In the genomic region with DNA sequence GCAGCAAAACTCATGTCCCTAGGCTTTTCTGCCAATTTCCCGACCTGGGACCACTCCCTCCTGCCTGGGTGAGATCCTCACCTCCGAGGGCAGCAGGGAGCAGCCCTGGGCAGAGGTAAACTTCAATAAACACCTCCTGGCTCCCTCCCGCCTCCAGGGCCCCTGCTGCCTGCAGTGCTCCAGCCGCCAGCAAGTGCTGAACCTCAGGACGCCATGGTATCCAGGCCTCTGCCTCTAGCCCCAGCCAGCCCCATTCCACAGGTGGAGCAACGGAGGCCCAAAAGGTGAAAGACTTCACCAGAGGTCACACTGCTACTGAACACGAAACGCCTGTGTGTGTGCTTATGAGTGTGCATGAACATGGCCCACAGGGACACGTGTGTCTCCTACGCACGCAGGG, we compare ENCODE assay signal across 9 cellular contexts. TPM values are rescaled to one million over a fixed set of nuclear protein-coding genes. Genes with fewer than 3 reads are reported as not detected.
"Had no signal": no experiment of that assay in that cellular context is flagged by ENCODE, and none has a peak within 500 bp of the region (broad histone marks: within the 10 kb centered on the region; RNA-seq: fewer than 3 reads in every experiment).

No MANE protein-coding gene starts in this region.

- H3K9me3 Mint-ChIP-seq: H9, HFFc6, IgD-negative memory B cell had no signal

- FAIRE-seq: H54, HTR-8/SVneo had no signal

- H3K4me1 Mint-ChIP-seq: IgD-negative memory B cell had no signal

- H3K4me3 Mint-ChIP-seq: H9, HFFc6, IgD-negative memory B cell had no signal

- H3K27ac Mint-ChIP-seq: HFFc6, IgD-negative memory B cell had no signal

- DNase-seq: GOT3, H9, HCEC 1CT, HFFc6, Kasumi-1, KG1 had no signal

RNA-seq across cellular contexts. Expression of a gene that starts 59.9 kb away (rescaled TPM):
- polyA plus RNA-seq: IgD-negative memory B cell had no signal
